In the genomic region with DNA sequence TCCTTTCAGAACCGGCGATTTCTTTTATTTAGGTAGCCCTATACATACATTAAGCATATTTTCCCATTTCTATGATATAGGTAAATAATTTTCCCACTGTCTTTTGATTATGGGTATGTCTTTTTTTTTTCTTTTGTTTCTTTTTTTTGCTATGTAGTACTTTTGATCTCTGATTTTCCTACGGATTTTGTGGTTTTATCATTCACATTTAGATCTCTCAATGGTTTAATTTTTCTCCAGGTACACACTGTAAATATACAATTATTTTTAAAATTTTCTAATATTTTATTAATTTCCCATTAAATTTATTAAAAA, we compare ENCODE assay signal across 8 cellular contexts. TPM values are rescaled to one million over a fixed set of nuclear protein-coding genes. Genes with fewer than 3 reads are reported as not detected.
DNase-seq lines count a peak whose midpoint lies in the region; FAIRE-seq and TF ChIP-seq lines count a peak whose summit lies in the region.

No MANE protein-coding gene starts in this region.

- TF ChIP-seq CTCF in BJ (IDR thresholded peaks at IDR 0.05; ENCODE audit: insufficient read depth, low read depth, low read length) (no peak), NB4 (IDR thresholded peaks at IDR 0.05; ENCODE audit: low read depth, low read length) (no peak), nephron progenitor cell (IDR thresholded peaks at IDR 0.05) (no peak)

- CTCF ChIA-PET in BJ (lab: Yijun Ruan, JAX) = no interaction called here

- peaks cover 30% of the 10 kb centered on the region for H3K9me3 Mint-ChIP-seq in nephron progenitor cell

- peaks cover 22% of the 10 kb centered on the region for H3K4me1 Mint-ChIP-seq in nephron progenitor cell

- POLR2A ChIA-PET in BJ (lab: Charles Lee) = no interaction called here

- peak overlapping the region; percentile 76 for H3K27ac ChIP-seq in effector memory CD4-positive, alpha-beta T cell (ENCODE audit: insufficient read depth, low read length, poor library complexity, severe bottlenecking)

- FAIRE-seq in GM19239 (lab: Jason Lieb, UNC) = no peak

- no peak for DNase-seq in BJ (ENCODE audit: low read depth)
- no peak for DNase-seq in NB4 (ENCODE audit: low read depth)
- DNase-seq in effector memory CD4-positive, alpha-beta T cell = no peak
- DNase-seq in nephron progenitor cell = no peak
- no peak for DNase-seq in GM19239 (ENCODE audit: insufficient read length, low spot score)
- no peak for DNase-seq in DMS79 (lab: John Stamatoyannopoulos, UW)
- DNase-seq in ecto neural progenitor cell (ENCODE audit: low spot score) = no peak
- no peak for DNase-seq in OCI-M1 (lab: John Stamatoyannopoulos, UW)

- H3K4me3 ChIP-seq in BJ (ENCODE audit: low read depth, low read length) (peak overlapping the region; percentile 96), NB4 (ENCODE audit: low read depth, low read length) (peak overlapping the region; percentile 89)
- peak overlapping the region; percentile 95 for H3K4me3 ChIP-seq in effector memory CD4-positive, alpha-beta T cell (ENCODE audit: insufficient read depth, low read depth, low read length, poor library complexity, severe bottlenecking)

- H3K27me3 ChIP-seq in BJ (ENCODE audit: control insufficient read depth, insufficient read depth, low read length) = no peaks in the 10 kb centered on the region
- H3K27me3 ChIP-seq in effector memory CD4-positive, alpha-beta T cell (replicated peaks; ENCODE audit: control insufficient read depth, insufficient read depth, low read length, poor library complexity, severe bottlenecking) = no peaks in the 10 kb centered on the region

- H3K4me1 ChIP-seq in effector memory CD4-positive, alpha-beta T cell (ENCODE audit: control insufficient read depth, insufficient read depth, low read length, poor library complexity, severe bottlenecking) = peaks cover 8% of the 10 kb centered on the region

- peaks cover 4% of the 10 kb centered on the region for H3K27me3 Mint-ChIP-seq in nephron progenitor cell (ENCODE audit: low read depth, poor library complexity)

- H3K9me3 ChIP-seq in effector memory CD4-positive, alpha-beta T cell (ENCODE audit: control insufficient read depth, low read length) = no peaks in the 10 kb centered on the region

- H3K36me3 ChIP-seq in BJ (ENCODE audit: control insufficient read depth, insufficient read depth, low read length) = no peaks in the 10 kb centered on the region; the same call in 1 of the 2 replicates
- H3K36me3 ChIP-seq in effector memory CD4-positive, alpha-beta T cell (ENCODE audit: control insufficient read depth, insufficient read depth, low read length) = no peaks in the 10 kb centered on the region

- H3K36me3 Mint-ChIP-seq in nephron progenitor cell (ENCODE audit: low read depth) = peaks cover 29% of the 10 kb centered on the region

- no peak for TF ChIP-seq POLR2A in NB4 (IDR thresholded peaks at IDR 0.05; ENCODE audit: extremely low read depth, insufficient read length)

- peak overlapping the region; percentile 92 for H3K4me3 Mint-ChIP-seq in nephron progenitor cell

- H3K27ac Mint-ChIP-seq in nephron progenitor cell = peak overlapping the region; percentile 92

RNA-seq across cellular contexts. Expression of gene ZNF337, which starts 0.4 kb away (rescaled TPM):
- polyA plus RNA-seq in BJ (2011; rRNA removed) = 8.2 and 10.9 TPM in 2 replicates
- 7.9 and 10.2 TPM in 2 replicates for polyA minus RNA-seq in BJ (2011; rRNA and poly(A)+ RNA removed)
